1 cellular context compared by ENCODE assay signal in the genomic region with DNA sequence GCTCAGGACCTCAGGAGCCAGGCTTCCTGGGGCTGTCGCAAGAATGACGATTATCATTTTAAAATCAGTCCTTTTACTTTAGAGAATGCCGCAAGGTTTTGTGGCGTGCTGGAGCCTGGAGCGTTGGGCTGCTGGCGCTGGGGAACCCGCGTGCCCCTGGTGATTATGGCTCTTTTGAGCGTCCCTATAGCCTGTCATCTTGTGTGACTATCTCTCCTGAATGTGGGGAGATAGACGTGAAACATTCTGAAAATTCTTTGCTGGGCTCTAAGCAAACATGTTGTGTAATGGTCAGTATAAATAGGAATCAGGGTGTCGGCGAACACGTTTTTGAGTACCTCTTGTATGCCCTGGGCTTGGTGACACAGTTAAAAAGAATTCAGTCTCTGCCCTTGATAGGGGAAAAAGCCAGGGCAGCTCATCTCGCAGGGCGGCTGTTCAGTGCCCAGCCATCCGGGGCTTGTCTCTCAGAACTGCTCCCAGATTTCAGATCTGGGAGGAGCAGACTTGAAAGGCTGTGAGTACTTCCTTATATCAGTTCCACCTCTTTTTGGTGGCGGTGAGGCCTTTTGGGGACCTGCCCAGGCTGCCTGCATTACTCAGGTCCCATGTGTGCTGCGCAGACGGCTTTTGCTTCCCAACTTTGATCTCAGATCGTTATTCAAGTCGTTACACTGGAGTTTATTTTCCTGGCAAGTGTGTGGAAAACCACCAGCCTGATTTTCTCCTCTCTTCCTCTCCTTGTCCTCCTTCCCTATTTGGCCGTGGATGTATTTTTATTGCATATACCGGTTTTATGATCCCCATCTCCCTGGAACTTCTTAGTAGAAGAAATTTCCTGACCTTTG.
TF ChIP-seq lines count a peak whose summit lies in the region.

No MANE protein-coding gene starts in this region.

TF ChIP-seq in HepG2, 621 proteins besides CTCF, POLR2A, EP300 and RAD21 (continued from another document and continues in another):
- TF ChIP-seq, protein P1, sequence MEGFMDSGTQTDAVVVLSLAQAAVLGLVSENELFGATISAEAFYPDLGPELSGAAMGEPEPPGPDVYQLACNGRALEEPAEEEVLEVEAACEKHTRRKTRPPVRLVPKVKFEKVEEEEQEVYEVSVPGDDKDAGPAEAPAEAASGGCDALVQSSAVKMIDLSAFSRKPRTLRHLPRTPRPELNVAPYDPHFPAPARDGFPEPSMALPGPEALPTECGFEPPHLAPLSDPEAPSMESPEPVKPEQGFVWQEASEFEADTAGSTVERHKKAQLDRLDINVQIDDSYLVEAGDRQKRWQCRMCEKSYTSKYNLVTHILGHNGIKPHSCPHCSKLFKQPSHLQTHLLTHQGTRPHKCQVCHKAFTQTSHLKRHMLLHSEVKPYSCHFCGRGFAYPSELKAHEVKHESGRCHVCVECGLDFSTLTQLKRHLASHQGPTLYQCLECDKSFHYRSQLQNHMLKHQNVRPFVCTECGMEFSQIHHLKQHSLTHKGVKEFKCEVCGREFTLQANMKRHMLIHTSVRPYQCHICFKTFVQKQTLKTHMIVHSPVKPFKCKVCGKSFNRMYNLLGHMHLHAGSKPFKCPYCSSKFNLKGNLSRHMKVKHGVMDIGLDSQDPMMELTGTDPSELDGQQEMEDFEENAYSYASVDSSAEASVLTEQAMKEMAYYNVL (CRISPR knock-in tag; IDR thresholded peaks at IDR 0.05; ENCODE audit: borderline replicate concordance) = no peak
- no peak for TF ChIP-seq ZUFSP (CRISPR knock-in tag; IDR thresholded peaks at IDR 0.05; ENCODE audit: borderline replicate concordance)
- no peak; the same call in 1 of the 2 replicates for TF ChIP-seq ZFX (CRISPR knock-in tag; IDR thresholded peaks at IDR 0.05; ENCODE audit: low read depth)
- peak; percentile 65; the same call in 1 of the 2 replicates for TF ChIP-seq ZKSCAN1 (IDR thresholded peaks at IDR 0.05; ENCODE audit: low read length)
- TF ChIP-seq FOXP4 (CRISPR knock-in tag; IDR thresholded peaks at IDR 0.05) = peak; percentile 94
- TF ChIP-seq ZNF3 (CRISPR knock-in tag; IDR thresholded peaks at IDR 0.05) = no peak
- peak; percentile 28; the same call in 1 of the 2 replicates for TF ChIP-seq ZMAT3 (CRISPR knock-in tag; conservative IDR thresholded peaks at IDR 0.05)
- TF ChIP-seq PAWR (CRISPR knock-in tag; IDR thresholded peaks at IDR 0.05; ENCODE audit: borderline replicate concordance) = 0 out of 2 replicates have a peak, but pooled peaks have one; percentile 64
- TF ChIP-seq ZNF496 (CRISPR knock-in tag; IDR thresholded peaks at IDR 0.05; ENCODE audit: insufficient replicate concordance) = no peak
- TF ChIP-seq, protein P2, sequence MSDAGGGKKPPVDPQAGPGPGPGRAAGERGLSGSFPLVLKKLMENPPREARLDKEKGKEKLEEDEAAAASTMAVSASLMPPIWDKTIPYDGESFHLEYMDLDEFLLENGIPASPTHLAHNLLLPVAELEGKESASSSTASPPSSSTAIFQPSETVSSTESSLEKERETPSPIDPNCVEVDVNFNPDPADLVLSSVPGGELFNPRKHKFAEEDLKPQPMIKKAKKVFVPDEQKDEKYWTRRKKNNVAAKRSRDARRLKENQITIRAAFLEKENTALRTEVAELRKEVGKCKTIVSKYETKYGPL (CRISPR knock-in tag; IDR thresholded peaks at IDR 0.05) = peak; percentile 95
- no peak for TF ChIP-seq SIN3B (IDR thresholded peaks at IDR 0.05; ENCODE audit: low read length)
- peak; percentile 23 for TF ChIP-seq HNRNPLL (IDR thresholded peaks at IDR 0.05; ENCODE audit: low read depth, low read length, poor library complexity, severe bottlenecking)
- TF ChIP-seq ZNF737 (CRISPR knock-in tag; IDR thresholded peaks at IDR 0.05; ENCODE audit: borderline replicate concordance) = no peak; the same call in 1 of the 2 replicates
- no peak for TF ChIP-seq ZNF382 (CRISPR knock-in tag; IDR thresholded peaks at IDR 0.05; ENCODE audit: borderline replicate concordance)
- no peak for TF ChIP-seq ZNF646 (CRISPR knock-in tag; IDR thresholded peaks at IDR 0.05)
- peak; percentile 80; the same call in 1 of the 2 replicates for TF ChIP-seq ZNF816 (CRISPR knock-in tag; IDR thresholded peaks at IDR 0.05; ENCODE audit: borderline replicate concordance)
- TF ChIP-seq ZNF292 (CRISPR knock-in tag; IDR thresholded peaks at IDR 0.05; ENCODE audit: borderline replicate concordance, low read depth) = peak; percentile 11; the same call in 1 of the 2 replicates
- TF ChIP-seq ARID5B (CRISPR knock-in tag; IDR thresholded peaks at IDR 0.05) = peak; percentile 98
- TF ChIP-seq, protein P3, sequence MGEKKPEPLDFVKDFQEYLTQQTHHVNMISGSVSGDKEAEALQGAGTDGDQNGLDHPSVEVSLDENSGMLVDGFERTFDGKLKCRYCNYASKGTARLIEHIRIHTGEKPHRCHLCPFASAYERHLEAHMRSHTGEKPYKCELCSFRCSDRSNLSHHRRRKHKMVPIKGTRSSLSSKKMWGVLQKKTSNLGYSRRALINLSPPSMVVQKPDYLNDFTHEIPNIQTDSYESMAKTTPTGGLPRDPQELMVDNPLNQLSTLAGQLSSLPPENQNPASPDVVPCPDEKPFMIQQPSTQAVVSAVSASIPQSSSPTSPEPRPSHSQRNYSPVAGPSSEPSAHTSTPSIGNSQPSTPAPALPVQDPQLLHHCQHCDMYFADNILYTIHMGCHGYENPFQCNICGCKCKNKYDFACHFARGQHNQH (CRISPR knock-in tag; IDR thresholded peaks at IDR 0.05) = peak; percentile 86
- TF ChIP-seq, protein P4, sequence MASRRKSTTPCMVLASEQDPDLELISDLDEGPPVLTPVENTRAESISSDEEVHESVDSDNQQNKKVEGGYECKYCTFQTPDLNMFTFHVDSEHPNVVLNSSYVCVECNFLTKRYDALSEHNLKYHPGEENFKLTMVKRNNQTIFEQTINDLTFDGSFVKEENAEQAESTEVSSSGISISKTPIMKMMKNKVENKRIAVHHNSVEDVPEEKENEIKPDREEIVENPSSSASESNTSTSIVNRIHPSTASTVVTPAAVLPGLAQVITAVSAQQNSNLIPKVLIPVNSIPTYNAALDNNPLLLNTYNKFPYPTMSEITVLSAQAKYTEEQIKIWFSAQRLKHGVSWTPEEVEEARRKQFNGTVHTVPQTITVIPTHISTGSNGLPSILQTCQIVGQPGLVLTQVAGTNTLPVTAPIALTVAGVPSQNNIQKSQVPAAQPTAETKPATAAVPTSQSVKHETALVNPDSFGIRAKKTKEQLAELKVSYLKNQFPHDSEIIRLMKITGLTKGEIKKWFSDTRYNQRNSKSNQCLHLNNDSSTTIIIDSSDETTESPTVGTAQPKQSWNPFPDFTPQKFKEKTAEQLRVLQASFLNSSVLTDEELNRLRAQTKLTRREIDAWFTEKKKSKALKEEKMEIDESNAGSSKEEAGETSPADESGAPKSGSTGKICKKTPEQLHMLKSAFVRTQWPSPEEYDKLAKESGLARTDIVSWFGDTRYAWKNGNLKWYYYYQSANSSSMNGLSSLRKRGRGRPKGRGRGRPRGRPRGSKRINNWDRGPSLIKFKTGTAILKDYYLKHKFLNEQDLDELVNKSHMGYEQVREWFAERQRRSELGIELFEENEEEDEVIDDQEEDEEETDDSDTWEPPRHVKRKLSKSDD (CRISPR knock-in tag; IDR thresholded peaks at IDR 0.05; ENCODE audit: low read depth) = no peak
- peak; percentile 98 for TF ChIP-seq TBX3 (IDR thresholded peaks at IDR 0.05; ENCODE audit: borderline replicate concordance)
- TF ChIP-seq FOXK1 (CRISPR knock-in tag; IDR thresholded peaks at IDR 0.05; ENCODE audit: borderline replicate concordance, low read depth) = peak; percentile 81; the same call in 1 of the 2 replicates
- no peak for TF ChIP-seq ZFP36L2 (CRISPR knock-in tag; IDR thresholded peaks at IDR 0.05)
